Comparison of ENCODE assay signal across 25 cellular contexts in genomic region chr12:133190176-133190575, GRCh38. TPM values are rescaled to one million over a fixed set of nuclear protein-coding genes. Genes with fewer than 3 reads are reported as not detected.
"Had no signal": no experiment of that assay in that cellular context is flagged by ENCODE, and none has a peak within 500 bp of the region (broad histone marks: within the 10 kb centered on the region; RNA-seq: fewer than 3 reads in every experiment).

No MANE protein-coding gene starts in this region.

- DNase-seq: heart left ventricle; hippocampal formation; mammary epithelial cell; mucosa of descending colon; natural killer cell; posterior cingulate gyrus; sigmoid colon; small intestine; stimulated activated CD4-positive, alpha-beta T cell treated with anti-CD3 and anti-CD28 coated beads, Interleukin-12 subunit alpha, Interleukin-12 subunit beta, amount 100 ng/mL, for 4 hours; testis; upper lobe of right lung had no signal

- ATAC-seq: esophagus mucosa, heart left ventricle, mucosa of descending colon, natural killer cell, upper lobe of right lung had no signal

- H3K4me1 Mint-ChIP-seq: neural crest cell had no signal

- H3K27ac Mint-ChIP-seq: dendritic cell treated with granulocyte-macrophage colony-stimulating factor and Interleukin-4, amounts not matched to agents 40 ng/mL and 50 ng/mL, for 4 days; natural killer cell; stimulated activated naive CD8-positive, alpha-beta T cell treated with anti-CD3 and anti-CD28 coated beads, Interleukin-15, Interleukin-2, amounts not matched to agents 100 ng/mL and 50 ng/mL, for 24 hours had no signal

- H3K27me3 Mint-ChIP-seq: dendritic cell treated with granulocyte-macrophage colony-stimulating factor and Interleukin-4, amounts not matched to agents 40 ng/mL and 50 ng/mL, for 4 days; stimulated activated naive CD8-positive, alpha-beta T cell treated with anti-CD3 and anti-CD28 coated beads, Interleukin-15, Interleukin-2, amounts not matched to agents 100 ng/mL and 50 ng/mL, for 24 hours had no signal

- H3K4me1 ChIP-seq: heart left ventricle, sigmoid colon, testis, tibial nerve, upper lobe of right lung, vagina had no signal

- H3K4me3 Mint-ChIP-seq: dendritic cell treated with granulocyte-macrophage colony-stimulating factor and Interleukin-4, amounts not matched to agents 40 ng/mL and 50 ng/mL, for 4 days; natural killer cell; neural crest cell; stimulated activated naive CD8-positive, alpha-beta T cell treated with anti-CD3 and anti-CD28 coated beads, Interleukin-15, Interleukin-2, amounts not matched to agents 100 ng/mL and 50 ng/mL, for 24 hours had no signal

- H3K9me3 ChIP-seq: testis had no signal

- H3K27ac ChIP-seq: heart left ventricle, sigmoid colon, testis, tibial nerve, upper lobe of right lung, vagina had no signal

- H3K4me3 ChIP-seq: heart left ventricle, mucosa of descending colon, sigmoid colon, testis, tibial nerve, upper lobe of right lung, vagina had no signal

- H3K27me3 ChIP-seq: heart left ventricle, sigmoid colon, testis, tibial nerve, upper lobe of right lung, vagina had no signal

RNA-seq across cellular contexts. Expression of gene ANHX, which starts 45.5 kb away (rescaled TPM):
- total RNA-seq: esophagus mucosa, fibroblast of lung, frontal cortex, glomerular endothelial cell, heart left ventricle, kidney epithelial cell, lower leg skin, mammary epithelial cell, mucosa of descending colon, natural killer cell, neural crest cell, osteocyte, pulmonary artery endothelial cell, sigmoid colon, subcutaneous adipose tissue, tibial nerve, upper lobe of right lung, vagina had no signal
- polyA plus RNA-seq: fibroblast of lung, heart left ventricle, mammary epithelial cell, sigmoid colon, small intestine had no signal
